1 cellular context compared by ENCODE assay signal in the genomic region with DNA sequence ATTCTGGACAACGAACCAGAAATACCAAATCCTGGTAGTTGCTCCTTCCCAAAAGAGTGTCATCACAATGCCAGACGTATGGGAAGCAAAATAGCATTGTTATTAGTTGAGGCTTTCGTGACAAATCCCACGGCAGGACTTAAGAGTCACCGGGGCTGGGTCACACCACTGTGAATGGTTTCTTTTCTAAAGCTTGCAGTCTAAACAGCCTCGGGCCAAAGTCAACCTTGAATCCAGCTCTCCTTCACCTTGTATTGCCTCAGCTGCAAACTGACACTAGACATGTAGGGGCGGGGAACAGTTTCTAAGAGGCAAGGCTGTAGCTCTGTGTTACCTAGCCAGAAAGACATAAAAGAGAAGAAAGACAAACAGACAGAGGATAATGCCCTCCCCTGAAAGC.
TF ChIP-seq lines count a peak whose summit lies in the region.

No MANE protein-coding gene starts in this region.

TF ChIP-seq in GM23338, 12 proteins besides CTCF, POLR2A, EP300 and RAD21 (continued from another document):
- TF ChIP-seq, protein P1, sequence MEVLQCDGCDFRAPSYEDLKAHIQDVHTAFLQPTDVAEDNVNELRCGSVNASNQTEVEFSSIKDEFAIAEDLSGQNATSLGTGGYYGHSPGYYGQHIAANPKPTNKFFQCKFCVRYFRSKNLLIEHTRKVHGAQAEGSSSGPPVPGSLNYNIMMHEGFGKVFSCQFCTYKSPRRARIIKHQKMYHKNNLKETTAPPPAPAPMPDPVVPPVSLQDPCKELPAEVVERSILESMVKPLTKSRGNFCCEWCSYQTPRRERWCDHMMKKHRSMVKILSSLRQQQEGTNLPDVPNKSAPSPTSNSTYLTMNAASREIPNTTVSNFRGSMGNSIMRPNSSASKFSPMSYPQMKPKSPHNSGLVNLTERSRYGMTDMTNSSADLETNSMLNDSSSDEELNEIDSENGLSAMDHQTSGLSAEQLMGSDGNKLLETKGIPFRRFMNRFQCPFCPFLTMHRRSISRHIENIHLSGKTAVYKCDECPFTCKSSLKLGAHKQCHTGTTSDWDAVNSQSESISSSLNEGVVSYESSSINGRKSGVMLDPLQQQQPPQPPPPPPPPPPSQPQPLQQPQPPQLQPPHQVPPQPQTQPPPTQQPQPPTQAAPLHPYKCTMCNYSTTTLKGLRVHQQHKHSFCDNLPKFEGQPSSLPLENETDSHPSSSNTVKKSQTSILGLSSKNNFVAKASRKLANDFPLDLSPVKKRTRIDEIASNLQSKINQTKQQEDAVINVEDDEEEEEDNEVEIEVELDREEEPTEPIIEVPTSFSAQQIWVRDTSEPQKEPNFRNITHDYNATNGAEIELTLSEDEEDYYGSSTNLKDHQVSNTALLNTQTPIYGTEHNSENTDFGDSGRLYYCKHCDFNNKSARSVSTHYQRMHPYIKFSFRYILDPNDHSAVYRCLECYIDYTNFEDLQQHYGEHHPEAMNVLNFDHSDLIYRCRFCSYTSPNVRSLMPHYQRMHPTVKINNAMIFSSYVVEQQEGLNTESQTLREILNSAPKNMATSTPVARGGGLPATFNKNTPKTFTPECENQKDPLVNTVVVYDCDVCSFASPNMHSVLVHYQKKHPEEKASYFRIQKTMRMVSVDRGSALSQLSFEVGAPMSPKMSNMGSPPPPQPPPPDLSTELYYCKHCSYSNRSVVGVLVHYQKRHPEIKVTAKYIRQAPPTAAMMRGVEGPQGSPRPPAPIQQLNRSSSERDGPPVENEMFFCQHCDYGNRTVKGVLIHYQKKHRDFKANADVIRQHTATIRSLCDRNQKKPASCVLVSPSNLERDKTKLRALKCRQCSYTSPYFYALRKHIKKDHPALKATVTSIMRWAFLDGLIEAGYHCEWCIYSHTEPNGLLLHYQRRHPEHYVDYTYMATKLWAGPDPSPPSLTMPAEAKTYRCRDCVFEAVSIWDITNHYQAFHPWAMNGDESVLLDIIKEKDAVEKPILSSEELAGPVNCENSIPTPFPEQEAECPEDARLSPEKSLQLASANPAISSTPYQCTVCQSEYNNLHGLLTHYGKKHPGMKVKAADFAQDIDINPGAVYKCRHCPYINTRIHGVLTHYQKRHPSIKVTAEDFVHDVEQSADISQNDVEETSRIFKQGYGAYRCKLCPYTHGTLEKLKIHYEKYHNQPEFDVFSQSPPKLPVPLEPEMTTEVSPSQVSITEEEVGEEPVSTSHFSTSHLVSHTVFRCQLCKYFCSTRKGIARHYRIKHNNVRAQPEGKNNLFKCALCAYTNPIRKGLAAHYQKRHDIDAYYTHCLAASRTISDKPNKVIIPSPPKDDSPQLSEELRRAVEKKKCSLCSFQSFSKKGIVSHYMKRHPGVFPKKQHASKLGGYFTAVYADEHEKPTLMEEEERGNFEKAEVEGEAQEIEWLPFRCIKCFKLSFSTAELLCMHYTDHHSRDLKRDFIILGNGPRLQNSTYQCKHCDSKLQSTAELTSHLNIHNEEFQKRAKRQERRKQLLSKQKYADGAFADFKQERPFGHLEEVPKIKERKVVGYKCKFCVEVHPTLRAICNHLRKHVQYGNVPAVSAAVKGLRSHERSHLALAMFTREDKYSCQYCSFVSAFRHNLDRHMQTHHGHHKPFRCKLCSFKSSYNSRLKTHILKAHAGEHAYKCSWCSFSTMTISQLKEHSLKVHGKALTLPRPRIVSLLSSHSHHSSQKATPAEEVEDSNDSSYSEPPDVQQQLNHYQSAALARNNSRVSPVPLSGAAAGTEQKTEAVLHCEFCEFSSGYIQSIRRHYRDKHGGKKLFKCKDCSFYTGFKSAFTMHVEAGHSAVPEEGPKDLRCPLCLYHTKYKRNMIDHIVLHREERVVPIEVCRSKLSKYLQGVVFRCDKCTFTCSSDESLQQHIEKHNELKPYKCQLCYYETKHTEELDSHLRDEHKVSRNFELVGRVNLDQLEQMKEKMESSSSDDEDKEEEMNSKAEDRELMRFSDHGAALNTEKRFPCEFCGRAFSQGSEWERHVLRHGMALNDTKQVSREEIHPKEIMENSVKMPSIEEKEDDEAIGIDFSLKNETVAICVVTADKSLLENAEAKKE (CRISPR knock-in tag; IDR thresholded peaks at IDR 0.05) = no peak
- TF ChIP-seq, protein P2, sequence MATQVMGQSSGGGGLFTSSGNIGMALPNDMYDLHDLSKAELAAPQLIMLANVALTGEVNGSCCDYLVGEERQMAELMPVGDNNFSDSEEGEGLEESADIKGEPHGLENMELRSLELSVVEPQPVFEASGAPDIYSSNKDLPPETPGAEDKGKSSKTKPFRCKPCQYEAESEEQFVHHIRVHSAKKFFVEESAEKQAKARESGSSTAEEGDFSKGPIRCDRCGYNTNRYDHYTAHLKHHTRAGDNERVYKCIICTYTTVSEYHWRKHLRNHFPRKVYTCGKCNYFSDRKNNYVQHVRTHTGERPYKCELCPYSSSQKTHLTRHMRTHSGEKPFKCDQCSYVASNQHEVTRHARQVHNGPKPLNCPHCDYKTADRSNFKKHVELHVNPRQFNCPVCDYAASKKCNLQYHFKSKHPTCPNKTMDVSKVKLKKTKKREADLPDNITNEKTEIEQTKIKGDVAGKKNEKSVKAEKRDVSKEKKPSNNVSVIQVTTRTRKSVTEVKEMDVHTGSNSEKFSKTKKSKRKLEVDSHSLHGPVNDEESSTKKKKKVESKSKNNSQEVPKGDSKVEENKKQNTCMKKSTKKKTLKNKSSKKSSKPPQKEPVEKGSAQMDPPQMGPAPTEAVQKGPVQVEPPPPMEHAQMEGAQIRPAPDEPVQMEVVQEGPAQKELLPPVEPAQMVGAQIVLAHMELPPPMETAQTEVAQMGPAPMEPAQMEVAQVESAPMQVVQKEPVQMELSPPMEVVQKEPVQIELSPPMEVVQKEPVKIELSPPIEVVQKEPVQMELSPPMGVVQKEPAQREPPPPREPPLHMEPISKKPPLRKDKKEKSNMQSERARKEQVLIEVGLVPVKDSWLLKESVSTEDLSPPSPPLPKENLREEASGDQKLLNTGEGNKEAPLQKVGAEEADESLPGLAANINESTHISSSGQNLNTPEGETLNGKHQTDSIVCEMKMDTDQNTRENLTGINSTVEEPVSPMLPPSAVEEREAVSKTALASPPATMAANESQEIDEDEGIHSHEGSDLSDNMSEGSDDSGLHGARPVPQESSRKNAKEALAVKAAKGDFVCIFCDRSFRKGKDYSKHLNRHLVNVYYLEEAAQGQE (IDR thresholded peaks at IDR 0.05; ENCODE audit: unreplicated experiment) = no peak
- TF ChIP-seq CREB1 (CRISPR knock-in tag; IDR thresholded peaks at IDR 0.05; ENCODE audit: low read depth) = no peak
